Comparison of ENCODE assay signal across 24 cellular contexts in the genomic region with DNA sequence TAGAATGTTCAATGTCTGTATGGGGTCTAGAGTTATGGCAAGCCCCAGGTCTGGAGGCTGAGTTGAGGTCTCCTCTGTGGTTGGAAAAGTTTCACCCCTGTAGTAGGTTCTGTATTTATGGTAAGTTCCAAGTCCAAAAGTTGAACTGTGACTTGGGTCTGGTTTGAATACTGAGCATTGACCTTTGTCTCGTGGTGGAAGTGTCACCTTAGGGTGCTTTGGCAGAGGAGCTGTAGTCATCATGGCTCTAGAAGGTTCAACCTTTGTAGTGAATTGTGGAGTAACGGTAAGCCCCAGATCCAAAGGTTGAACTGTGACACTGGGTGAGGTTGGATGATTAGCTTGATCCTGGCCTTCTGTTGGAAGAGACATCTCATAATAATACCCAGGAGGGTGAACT. TPM values are rescaled to one million over a fixed set of nuclear protein-coding genes. Genes with fewer than 3 reads are reported as not detected.
A peak's percentile ranks its signal among the peaks of the same experiment; 100 is the strongest.
DNase-seq lines count a peak whose midpoint lies in the region; ATAC-seq and TF ChIP-seq lines count a peak whose summit lies in the region.
"Had no signal": no experiment of that assay in that cellular context is flagged by ENCODE, and none has a peak within 500 bp of the region (broad histone marks: within the 10 kb centered on the region; RNA-seq: fewer than 3 reads in every experiment).

No MANE protein-coding gene starts in this region.

- no peaks in the 10 kb centered on the region for H3K9me3 Mint-ChIP-seq in natural killer cell
- no peaks in the 10 kb centered on the region for H3K9me3 Mint-ChIP-seq in natural killer cell treated with Interleukin-12 subunit alpha and Interleukin-12 subunit beta and Interleukin-15 and Interleukin-18, amount 100 ng/mL, for 72 hours
- H3K9me3 Mint-ChIP-seq in stimulated activated memory B cell treated with anti-CD40 and anti-IgM and Interleukin-4, amounts not matched to agents 10 μg/mL and 1 μg/mL and 100 μg/mL, for 72 hours = no peaks in the 10 kb centered on the region
- H3K9me3 Mint-ChIP-seq: CD4-positive, alpha-beta memory T cell; HFFc6 had no signal

- peak overlapping the region; percentile 69 for H3K4me3 Mint-ChIP-seq in natural killer cell
- no peak overlapping the region for H3K4me3 Mint-ChIP-seq in natural killer cell treated with Interleukin-12 subunit alpha and Interleukin-12 subunit beta and Interleukin-15 and Interleukin-18, amount 100 ng/mL, for 72 hours
- no peak overlapping the region for H3K4me3 Mint-ChIP-seq in stimulated activated memory B cell treated with anti-CD40 and anti-IgM and Interleukin-4, amounts not matched to agents 10 μg/mL and 1 μg/mL and 100 μg/mL, for 72 hours
- H3K4me3 Mint-ChIP-seq: HFFc6 had no signal

- peaks cover 86 to 91% of the 10 kb centered on the region in 2 donors for H3K4me1 Mint-ChIP-seq in natural killer cell
- peaks cover 46 to 66% of the 10 kb centered on the region in 2 donors for H3K4me1 Mint-ChIP-seq in natural killer cell treated with Interleukin-12 subunit alpha and Interleukin-12 subunit beta and Interleukin-15 and Interleukin-18, amount 100 ng/mL, for 72 hours (ENCODE audit: low read depth in 2 of 2)
- no peaks in the 10 kb centered on the region for H3K4me1 Mint-ChIP-seq in stimulated activated memory B cell treated with anti-CD40 and anti-IgM and Interleukin-4, amounts not matched to agents 10 μg/mL and 1 μg/mL and 100 μg/mL, for 72 hours

- ATAC-seq in natural killer cell = no peak
- no peak for ATAC-seq in natural killer cell treated with Interleukin-12 subunit alpha and Interleukin-12 subunit beta and Interleukin-15 and Interleukin-18, amount 100 ng/mL, for 72 hours
- peak; percentile 69 for ATAC-seq in left lobe of liver
- peak; percentile 66 for ATAC-seq in stimulated activated memory B cell treated with anti-CD40 and anti-IgM and Interleukin-4, amounts not matched to agents 10 μg/mL and 1 μg/mL and 100 μg/mL, for 72 hours
- ATAC-seq: GM12878 had no signal

- peak overlapping the region; percentile 54 to 75 for H3K27ac Mint-ChIP-seq in natural killer cell
- H3K27ac Mint-ChIP-seq in natural killer cell treated with Interleukin-12 subunit alpha and Interleukin-12 subunit beta and Interleukin-15 and Interleukin-18, amount 100 ng/mL, for 72 hours = no peak overlapping the region
- no peak overlapping the region for H3K27ac Mint-ChIP-seq in stimulated activated memory B cell treated with anti-CD40 and anti-IgM and Interleukin-4, amounts not matched to agents 10 μg/mL and 1 μg/mL and 100 μg/mL, for 72 hours
- H3K27ac Mint-ChIP-seq: HFFc6 had no signal

- no peak for TF ChIP-seq CTCF in natural killer cell (IDR thresholded peaks at IDR 0.05)

- DNase-seq in natural killer cell = no peak
- DNase-seq in natural killer cell treated with Interleukin-12 subunit alpha and Interleukin-12 subunit beta and Interleukin-15 and Interleukin-18, amount 100 ng/mL, for 72 hours (ENCODE audit: low spot score) = no peak
- DNase-seq in left lobe of liver (ENCODE audit: low spot score) = peak; percentile 69
- DNase-seq in NCI-H82 (lab: John Stamatoyannopoulos, UW) = no peak
- no peak for DNase-seq in NCI-H82 treated with DMSO at 0.1 percent for 48 hours (lab: John Stamatoyannopoulos, UW; ENCODE audit: unreplicated experiment)
- no peak for DNase-seq in HT-29 (ENCODE audit: low spot score)
- DNase-seq: C1 segment of cervical spinal cord; CD4-positive, alpha-beta memory T cell; DMS 273 treated with DMSO at 0.1 percent for 48 hours; DMS79; EL; GDM1; GOT3; HFFc6; KG1; MG63; NCI-H2029; NCI-H446 treated with DMSO at 0.1 percent for 48 hours; NCI-H526; SHP77 had no signal

- no peaks in the 10 kb centered on the region for H3K36me3 Mint-ChIP-seq in natural killer cell
- peaks cover 5% of the 10 kb centered on the region for H3K36me3 Mint-ChIP-seq in natural killer cell treated with Interleukin-12 subunit alpha and Interleukin-12 subunit beta and Interleukin-15 and Interleukin-18, amount 100 ng/mL, for 72 hours
- no peaks in the 10 kb centered on the region for H3K36me3 Mint-ChIP-seq in stimulated activated memory B cell treated with anti-CD40 and anti-IgM and Interleukin-4, amounts not matched to agents 10 μg/mL and 1 μg/mL and 100 μg/mL, for 72 hours
- H3K36me3 Mint-ChIP-seq: CD4-positive, alpha-beta memory T cell had no signal

- H3K27me3 Mint-ChIP-seq in natural killer cell (ENCODE audit: low read depth in 2 of 2) = no peaks in the 10 kb centered on the region
- H3K27me3 Mint-ChIP-seq in natural killer cell treated with Interleukin-12 subunit alpha and Interleukin-12 subunit beta and Interleukin-15 and Interleukin-18, amount 100 ng/mL, for 72 hours = no peaks in the 10 kb centered on the region
- no peaks in the 10 kb centered on the region for H3K27me3 Mint-ChIP-seq in stimulated activated memory B cell treated with anti-CD40 and anti-IgM and Interleukin-4, amounts not matched to agents 10 μg/mL and 1 μg/mL and 100 μg/mL, for 72 hours
- H3K27me3 Mint-ChIP-seq: CD4-positive, alpha-beta memory T cell had no signal

- intact Hi-C loops in natural killer cell (cut with micrococcal nuclease) = no loop called here

RNA-seq across cellular contexts. Expression of a gene that starts 17.6 kb away (rescaled TPM):
- total RNA-seq in natural killer cell = under 1 TPM; 0.48 to 1.00 (median 0.61) TPM
- total RNA-seq in natural killer cell treated with Interleukin-12 subunit alpha and Interleukin-12 subunit beta and Interleukin-15 and Interleukin-18, amount 100 ng/mL, for 72 hours = 1 to 10 TPM; 1.3 to 3.5 TPM
- total RNA-seq in left lobe of liver = not detected
- total RNA-seq in HT-29 (2014; rRNA removed; shearing (Covaris generic)) = 4.9 and 11.3 TPM in 2 replicates

RNA-seq across cellular contexts. Expression of a gene that starts 30.6 kb away (rescaled TPM):
- total RNA-seq in natural killer cell (not detected), left lobe of liver (not detected)
- total RNA-seq in natural killer cell treated with Interleukin-12 subunit alpha and Interleukin-12 subunit beta and Interleukin-15 and Interleukin-18, amount 100 ng/mL, for 72 hours = not detected
- not detected in 2 replicates for total RNA-seq in HT-29 (2014; rRNA removed; shearing (Covaris generic))
- total RNA-seq: A673; CD4-positive, alpha-beta memory T cell; GM12878; HFFc6; SK-MEL-5 had no signal

RNA-seq across cellular contexts. Expression of a gene that starts 32.8 kb away (rescaled TPM):
- total RNA-seq in natural killer cell (1,000 to 10,000 TPM in 1 of 3 donors, 100 to 1,000 TPM in 2; 793 to 1,167 (median 825) TPM), left lobe of liver (0.48 TPM)
- 100 to 1,000 TPM in 1 of 2 donors, 10 to 100 TPM in 1; 97.5 to 224 TPM for total RNA-seq in natural killer cell treated with Interleukin-12 subunit alpha and Interleukin-12 subunit beta and Interleukin-15 and Interleukin-18, amount 100 ng/mL, for 72 hours
- 0.23 TPM in 1 of 2 replicates, not detected in the other for total RNA-seq in HT-29 (2014; rRNA removed; shearing (Covaris generic))
- total RNA-seq: A673 had no signal

RNA-seq across cellular contexts. Expression of a gene that starts 44.3 kb away (rescaled TPM):
- total RNA-seq in natural killer cell = 10 to 100 TPM in 2 of 3 donors, 1 to 10 TPM in 1; 10.0 to 24.1 (median 15.1) TPM
- total RNA-seq in natural killer cell treated with Interleukin-12 subunit alpha and Interleukin-12 subunit beta and Interleukin-15 and Interleukin-18, amount 100 ng/mL, for 72 hours = 1 to 10 TPM in 1 of 2 donors, under 1 TPM in 1; 0.81 to 2.9 TPM
- not detected for total RNA-seq in left lobe of liver
- total RNA-seq in HT-29 (2014; rRNA removed; shearing (Covaris generic)) = not detected in 2 replicates
- total RNA-seq: A673, HFFc6, SK-MEL-5 had no signal

Comparison
In these comparisons a context has a peak if more than half of its experiments do, and no peak if none do; other contexts are left out.
1. H3K27ac Mint-ChIP-seq: peak in natural killer cell (2 of 2); none in natural killer cell treated with Interleukin-12 subunit alpha and Interleukin-12 subunit beta and Interleukin-15 and Interleukin-18, amount 100 ng/mL, for 72 hours (0 of 2) and stimulated activated memory B cell treated with anti-CD40 and anti-IgM and Interleukin-4, amounts not matched to agents 10 μg/mL and 1 μg/mL and 100 μg/mL, for 72 hours (single experiment).
2. ATAC-seq: peak in left lobe of liver (single experiment) and stimulated activated memory B cell treated with anti-CD40 and anti-IgM and Interleukin-4, amounts not matched to agents 10 μg/mL and 1 μg/mL and 100 μg/mL, for 72 hours (single experiment); none in natural killer cell (0 of 3) and natural killer cell treated with Interleukin-12 subunit alpha and Interleukin-12 subunit beta and Interleukin-15 and Interleukin-18, amount 100 ng/mL, for 72 hours (0 of 2).
3. RNA of a gene that starts 32.8 kb away (total RNA-seq): 793 to 1,167 TPM in natural killer cell and 97.5 to 224 TPM in natural killer cell treated with Interleukin-12 subunit alpha and Interleukin-12 subunit beta and Interleukin-15 and Interleukin-18, amount 100 ng/mL, for 72 hours; 0.48 TPM in left lobe of liver (single experiment) and 0.23 TPM in HT-29; every median in the first group is over 10 times any median in the second.